8 cellular contexts compared by ENCODE assay signal in genomic region chr3:48465237-48465530, GRCh38. TPM values are rescaled to one million over a fixed set of nuclear protein-coding genes. Genes with fewer than 3 reads are reported as not detected.
DNase-seq lines count a peak whose midpoint lies in the region; TF ChIP-seq lines count a peak whose summit lies in the region.

No MANE protein-coding gene starts in this region.

- peak overlapping the region; percentile 100 for H3K27ac Mint-ChIP-seq in Calu3 (ENCODE audit: unreplicated experiment)
- H3K27ac Mint-ChIP-seq in progenitor cell of endocrine pancreas: peak overlapping the region; percentile 98

- no peaks in the 10 kb centered on the region for H3K9me3 Mint-ChIP-seq in Calu3 (ENCODE audit: low read depth, unreplicated experiment)
- no peaks in the 10 kb centered on the region for H3K9me3 Mint-ChIP-seq in progenitor cell of endocrine pancreas (ENCODE audit: low read depth)

- 21% methylated on average over 7 of the region's 7 CpGs for WGBS in esophagus, 2 donors

- DNase-seq in Calu3 (no peak), SJCRH30 (no peak), progenitor cell of endocrine pancreas (ENCODE audit: low spot score, unreplicated experiment) (no peak), amniotic stem cell (lab: John Stamatoyannopoulos, UW) (no peak), NCI-H69 (lab: John Stamatoyannopoulos, UW) (no peak), 8988T (no peak), NAMALWA (ENCODE audit: low spot score) (no peak)

- peaks cover 7% of the 10 kb centered on the region; the same call in 1 of the 2 replicates for H3K36me3 ChIP-seq in SJCRH30
- peaks cover 18 to 34% of the 10 kb centered on the region in 2 donors for H3K36me3 ChIP-seq in esophagus (ENCODE audit: control insufficient read depth in 2 of 2, insufficient read depth in 2 of 2, low read length in 1 of 2)

- intact Hi-C loops in Calu3 (cut with micrococcal nuclease; ENCODE audit: unreplicated experiment): loop anchor here (1.0 kb wide), 2 partner anchors 42 to 83 kb away; no protein-coding TSS in a partner anchor

- CTCF ChIA-PET in Calu3 (lab: Charles Lee): interaction anchor here (1.4 to 1.6 kb wide), 2 partner anchors 42 to 84 kb away, joined by 5 to 6 read pairs; no protein-coding TSS in a partner anchor

- H3K9me3 ChIP-seq in SJCRH30 (replicated peaks): no peaks in the 10 kb centered on the region
- no peaks in the 10 kb centered on the region for H3K9me3 ChIP-seq in esophagus (ENCODE audit: control insufficient read depth in 2 of 2, insufficient read depth in 1 of 2, low read depth in 1 of 2, low read length in 1 of 2)

- no peaks in the 10 kb centered on the region for H3K27me3 ChIP-seq in SJCRH30
- no peaks in the 10 kb centered on the region for H3K27me3 ChIP-seq in esophagus (ENCODE audit: control insufficient read depth in 1 of 2, insufficient read depth in 2 of 2, low read length in 2 of 2)

- H3K27ac ChIP-seq in SJCRH30: peak overlapping the region; percentile 95
- H3K27ac ChIP-seq in esophagus (ENCODE audit: low read depth in 2 of 2, low read length in 1 of 2): peak overlapping the region; percentile 99 to 100

- no peak overlapping the region for H3K4me3 ChIP-seq in SJCRH30
- no peak overlapping the region for H3K4me3 ChIP-seq in esophagus (ENCODE audit: low read depth in 1 of 2, low read length in 2 of 2)

- H3K4me1 ChIP-seq in SJCRH30: peaks cover 14% of the 10 kb centered on the region
- peaks cover 21 to 41% of the 10 kb centered on the region in 2 donors for H3K4me1 ChIP-seq in esophagus (ENCODE audit: control insufficient read depth in 2 of 2, insufficient read depth in 2 of 2, low read length in 1 of 2)

- BruUV-seq in Calu3 (replicated peaks; lab: Mats Ljungman, UMichigan): no TSS peak

- H3K27me3 Mint-ChIP-seq in Calu3 (ENCODE audit: unreplicated experiment): no peaks in the 10 kb centered on the region
- H3K27me3 Mint-ChIP-seq in progenitor cell of endocrine pancreas: no peaks in the 10 kb centered on the region

- H3K4me1 Mint-ChIP-seq in Calu3 (ENCODE audit: low read depth, unreplicated experiment) (peaks cover 18% of the 10 kb centered on the region), progenitor cell of endocrine pancreas (ENCODE audit: low read depth) (peaks cover 18% of the 10 kb centered on the region)

- H3K4me3 Mint-ChIP-seq in Calu3 (ENCODE audit: low read depth, unreplicated experiment) (peak overlapping the region; percentile 74), progenitor cell of endocrine pancreas (ENCODE audit: low read depth) (no peak overlapping the region)

- H3K36me3 Mint-ChIP-seq in Calu3 (ENCODE audit: insufficient read depth, unreplicated experiment): peaks cover 40% of the 10 kb centered on the region
- H3K36me3 Mint-ChIP-seq in progenitor cell of endocrine pancreas (ENCODE audit: insufficient read depth): peaks cover 10% of the 10 kb centered on the region

- TF ChIP-seq CTCF in Calu3 (IDR thresholded peaks at IDR 0.05; ENCODE audit: unreplicated experiment) (no peak), progenitor cell of endocrine pancreas (IDR thresholded peaks at IDR 0.05; ENCODE audit: unreplicated experiment) (no peak)

RNA-seq across cellular contexts. Expression of gene ATRIP, which starts 18.6 kb away (rescaled TPM):
- 12.5 and 13.7 TPM in 2 replicates for total RNA-seq in Calu3 (2022)
- total RNA-seq in SJCRH30 (2014; rRNA removed; shearing (Covaris generic)): 12.4 and 12.8 TPM in 2 replicates
- polyA plus RNA-seq in esophagus: 1 to 10 TPM; 4.9 to 5.7 TPM
- 13.8 and 15.2 TPM in 2 replicates for total RNA-seq in progenitor cell of endocrine pancreas

RNA-seq across cellular contexts. Expression of gene TMA7, which starts 25.1 kb away (rescaled TPM):
- total RNA-seq in Calu3 (2022) (139 and 171 TPM in 2 replicates), progenitor cell of endocrine pancreas (236 and 253 TPM in 2 replicates)
- 491 and 498 TPM in 2 replicates for total RNA-seq in SJCRH30 (2014; rRNA removed; shearing (Covaris generic))
- 100 to 1,000 TPM; 364 to 613 TPM for polyA plus RNA-seq in esophagus

RNA-seq across cellular contexts. Expression of gene CCDC51, which starts 25.3 kb away (rescaled TPM):
- total RNA-seq in Calu3 (2022) (18.9 and 19.9 TPM in 2 replicates), progenitor cell of endocrine pancreas (11.4 and 13.2 TPM in 2 replicates)
- total RNA-seq in SJCRH30 (2014; rRNA removed; shearing (Covaris generic)): 11.3 and 12.0 TPM in 2 replicates
- polyA plus RNA-seq in esophagus: 10 to 100 TPM in 1 of 2 donors, 1 to 10 TPM in 1; 7.0 to 15.5 TPM

RNA-seq across cellular contexts. Expression of gene PLXNB1, which starts 35.3 kb away (rescaled TPM):
- total RNA-seq in Calu3 (2022) (174 and 175 TPM in 2 replicates), progenitor cell of endocrine pancreas (535 and 543 TPM in 2 replicates)
- 23.4 and 45.0 TPM in 2 replicates for total RNA-seq in SJCRH30 (2014; rRNA removed; shearing (Covaris generic))
- 100 to 1,000 TPM in 1 of 2 donors, 10 to 100 TPM in 1; 73.4 to 298 TPM for polyA plus RNA-seq in esophagus

RNA-seq across cellular contexts. Expression of gene SHISA5, which starts 38.8 kb away (rescaled TPM):
- total RNA-seq in Calu3 (2022) (192 and 287 TPM in 2 replicates), progenitor cell of endocrine pancreas (157 and 162 TPM in 2 replicates)
- 74.9 and 78.1 TPM in 2 replicates for total RNA-seq in SJCRH30 (2014; rRNA removed; shearing (Covaris generic))
- polyA plus RNA-seq in esophagus: 10 to 100 TPM; 54.0 to 94.9 TPM
